ENCODE assay signal across 10 cellular contexts in genomic region chr11:74462009-74462408, GRCh38. TPM values are rescaled to one million over a fixed set of nuclear protein-coding genes. Genes with fewer than 3 reads are reported as not detected.
DNase-seq lines count a peak whose midpoint lies in the region; ATAC-seq and TF ChIP-seq lines count a peak whose summit lies in the region.
"Had no signal": no experiment of that assay in that cellular context is flagged by ENCODE, and none has a peak within 500 bp of the region (broad histone marks: within the 10 kb centered on the region; RNA-seq: fewer than 3 reads in every experiment).

No MANE protein-coding gene starts in this region.

- POLR2A ChIA-PET in CD4-positive, alpha-beta T cell (lab: Charles Lee), result interaction anchor here (0.6 kb wide), 1 partner anchor 31 kb away, joined by 4 read pairs; no protein-coding TSS in a partner anchor

- no peaks in the 10 kb centered on the region for H3K9me3 Mint-ChIP-seq in osteocyte (ENCODE audit: unreplicated experiment)
- H3K9me3 Mint-ChIP-seq in CD4-positive, alpha-beta T cell, result no peaks in the 10 kb centered on the region

- H3K27ac Mint-ChIP-seq in osteocyte (ENCODE audit: unreplicated experiment), result no peak overlapping the region
- H3K27ac Mint-ChIP-seq in CD4-positive, alpha-beta T cell, result no peak overlapping the region

- ATAC-seq in heart right ventricle (peak; percentile 86 to 94 (median 92)), GM18858 (IDR thresholded peaks at IDR 0.05; ENCODE audit: unreplicated experiment) (no peak)
- no peak for ATAC-seq in CD4-positive, alpha-beta T cell (ENCODE audit: poor library complexity)

- DNase-seq in CD1c-positive myeloid dendritic cell (ENCODE audit: extremely low spot score) (peak; percentile 84), SKM-1 treated with dmso at 0.1 percent for 144 hours (lab: John Stamatoyannopoulos, UW; ENCODE audit: unreplicated experiment) (peak; percentile 92), heart right ventricle (peak; percentile 70 to 74), osteocyte (ENCODE audit: extremely low spot score, unreplicated experiment) (peak; percentile 48), DMS79 treated with DMSO at 0.1 percent for 48 hours (lab: John Stamatoyannopoulos, UW) (no peak), T1000 (lab: John Stamatoyannopoulos, UW) (no peak)
- DNase-seq in CD4-positive, alpha-beta T cell, result no peak
- DNase-seq: activated naive CD4-positive, alpha-beta T cell treated with anti-CD3 and anti-CD28 coated beads, Interleukin-2, amount 50 U/mL, for 16 hours had no signal

- intact Hi-C loops in heart right ventricle (cut with DNase I), result loop anchor here in 1 of 10 donors (5.0 kb wide), 1 partner anchor 105 kb away; no protein-coding TSS in a partner anchor
- intact Hi-C loops in CD4-positive, alpha-beta T cell (cut with DNase I, micrococcal nuclease), result no loop called here

- H3K4me1 Mint-ChIP-seq in osteocyte (ENCODE audit: unreplicated experiment), result peaks cover 2% of the 10 kb centered on the region
- H3K4me1 Mint-ChIP-seq in CD4-positive, alpha-beta T cell (ENCODE audit: low read depth), result no peaks in the 10 kb centered on the region

- H3K36me3 Mint-ChIP-seq in osteocyte (ENCODE audit: unreplicated experiment), result no peaks in the 10 kb centered on the region
- H3K36me3 Mint-ChIP-seq in CD4-positive, alpha-beta T cell (ENCODE audit: low read depth), result no peaks in the 10 kb centered on the region

- CTCF ChIA-PET in CD4-positive, alpha-beta T cell (lab: Charles Lee), result interaction anchor here (3.1 kb wide), 1 partner anchor 9 kb away, joined by 12 read pairs; no protein-coding TSS in a partner anchor

- peak overlapping the region in 7 of 10 donors; percentile 2 to 53 (median 33) for H3K4me3 ChIP-seq in heart right ventricle

- peaks cover 18% of the 10 kb centered on the region for H3K27me3 Mint-ChIP-seq in osteocyte (ENCODE audit: unreplicated experiment)
- peaks cover 23% of the 10 kb centered on the region for H3K27me3 Mint-ChIP-seq in CD4-positive, alpha-beta T cell

- H3K27me3 ChIP-seq in heart right ventricle, result no peaks in the 10 kb centered on the region
- H3K27me3 ChIP-seq in CD4-positive, alpha-beta T cell (ENCODE audit: control insufficient read depth, insufficient read depth, low read length), result peaks cover 17% of the 10 kb centered on the region

- H3K4me1 ChIP-seq in heart right ventricle, result peaks cover 0 to 45% (median 11%) of the 10 kb centered on the region in 9 donors

- 45 to 48% methylated on average over 2 of the region's 2 CpGs for WGBS in heart right ventricle, 2 donors

- peak overlapping the region in 8 of 10 donors; percentile 50 to 85 (median 62) for H3K27ac ChIP-seq in heart right ventricle
- H3K27ac ChIP-seq in CD4-positive, alpha-beta T cell (ENCODE audit: low read depth, low read length), result no peak overlapping the region
- H3K27ac ChIP-seq: C4-2B had no signal

- TF ChIP-seq CTCF in heart right ventricle (IDR thresholded peaks at IDR 0.05) (no peak), osteocyte (IDR thresholded peaks at IDR 0.05) (no peak)
- no peak for TF ChIP-seq CTCF in CD4-positive, alpha-beta T cell (IDR thresholded peaks at IDR 0.05)

- H3K36me3 ChIP-seq in heart right ventricle, result peaks cover 0 to 17% (median 0%) of the 10 kb centered on the region in 9 donors

- H3K9me3 ChIP-seq in heart right ventricle, result no peaks in the 10 kb centered on the region
- no peaks in the 10 kb centered on the region for H3K9me3 ChIP-seq in CD4-positive, alpha-beta T cell (ENCODE audit: control insufficient read depth, low read length)

- no peak overlapping the region for H3K4me3 Mint-ChIP-seq in osteocyte (ENCODE audit: unreplicated experiment)
- H3K4me3 Mint-ChIP-seq in CD4-positive, alpha-beta T cell, result no peak overlapping the region

RNA-seq across cellular contexts. Expression of gene KCNE3, which starts 5.3 kb away (rescaled TPM):
- 1 to 10 TPM; 1.3 to 7.1 (median 3.0) TPM for total RNA-seq in heart right ventricle
- 1 to 10 TPM; 1.2 to 2.3 TPM for polyA plus RNA-seq in heart right ventricle
- not detected in 2 replicates for total RNA-seq in osteocyte
- under 1 TPM; 0.08 to 0.22 TPM for total RNA-seq in CD4-positive, alpha-beta T cell

RNA-seq across cellular contexts. Expression of gene LIPT2, which starts 31.5 kb away (rescaled TPM):
- total RNA-seq in heart right ventricle (1 to 10 TPM; 1.0 to 3.8 (median 1.7) TPM), osteocyte (1.6 and 3.5 TPM in 2 replicates)
- polyA plus RNA-seq in heart right ventricle, result 1 to 10 TPM in 1 of 2 donors, under 1 TPM in 1; 0.93 to 1.5 TPM
- 10 to 100 TPM; 10.7 to 10.9 TPM for total RNA-seq in CD4-positive, alpha-beta T cell

Comparison
In these comparisons a context has a peak if more than half of its experiments do, and no peak if none do; other contexts are left out.
1. DNase-seq: peak in CD1c-positive myeloid dendritic cell (single experiment), SKM-1 treated with dmso at 0.1 percent for 144 hours (single experiment), heart right ventricle (2 of 2) and osteocyte (single experiment); none in DMS79 treated with DMSO at 0.1 percent for 48 hours (single experiment), CD4-positive, alpha-beta T cell (0 of 10) and T1000 (single experiment).
2. ATAC-seq: peak in heart right ventricle (8 of 8); none in CD4-positive, alpha-beta T cell (single experiment) and GM18858 (single experiment).